11 cellular contexts compared by ENCODE assay signal in genomic region chr7:15684834-15685233, GRCh38. TPM values are rescaled to one million over a fixed set of nuclear protein-coding genes. Genes with fewer than 3 reads are reported as not detected.
DNase-seq lines count a peak whose midpoint lies in the region; ATAC-seq and TF ChIP-seq lines count a peak whose summit lies in the region.
"Had no signal": no experiment of that assay in that cellular context is flagged by ENCODE, and none has a peak within 500 bp of the region (broad histone marks: within the 10 kb centered on the region; RNA-seq: fewer than 3 reads in every experiment).

No MANE protein-coding gene starts in this region.

- no peak overlapping the region for H3K9ac ChIP-seq in fibroblast of lung (ENCODE audit: insufficient read depth, low read length)

- POLR2A ChIA-PET in MCF 10A (lab: Yijun Ruan, JAX), result no interaction called here

- H3K9me3 Mint-ChIP-seq in MCF 10A (ENCODE audit: unreplicated experiment) (no peaks in the 10 kb centered on the region), nephron progenitor cell (no peaks in the 10 kb centered on the region)

- H3K27ac Mint-ChIP-seq in MCF 10A (ENCODE audit: low read depth, unreplicated experiment) (no peak overlapping the region), nephron progenitor cell (no peak overlapping the region)

- CTCF ChIA-PET in MCF 10A (lab: Yijun Ruan, JAX), result no interaction called here

- TF ChIP-seq CTCF in breast epithelium (IDR thresholded peaks at IDR 0.05) (no peak), MCF 10A (IDR thresholded peaks at IDR 0.05; ENCODE audit: unreplicated experiment) (no peak), fibroblast of lung (conservative IDR thresholded peaks at IDR 0.05 in 1 of 2, IDR thresholded peaks at IDR 0.05 in 1 of 2; ENCODE audit: low read depth in 1 of 2, low read length in 2 of 2) (no peak), nephron progenitor cell (IDR thresholded peaks at IDR 0.05) (no peak), vagina (IDR thresholded peaks at IDR 0.05) (no peak)

- H3K9me3 ChIP-seq in breast epithelium, result no peaks in the 10 kb centered on the region
- H3K9me3 ChIP-seq in fibroblast of lung (ENCODE audit: control insufficient read depth, insufficient read depth, low read depth, low read length), result no peaks in the 10 kb centered on the region
- H3K9me3 ChIP-seq in vagina, result no peaks in the 10 kb centered on the region

- no peak overlapping the region for H3K4me3 Mint-ChIP-seq in MCF 10A (ENCODE audit: unreplicated experiment)
- H3K4me3 Mint-ChIP-seq in nephron progenitor cell, result peak overlapping the region; percentile 85

- H3K4me1 ChIP-seq in breast epithelium (peaks cover 0 to 3% of the 10 kb centered on the region in 2 donors), fibroblast of lung (ENCODE audit: control insufficient read depth, extremely low read depth, insufficient read depth, low read length) (peaks cover 3% of the 10 kb centered on the region), vagina (peaks cover 22% of the 10 kb centered on the region)

- no peaks in the 10 kb centered on the region for H3K79me2 ChIP-seq in fibroblast of lung (ENCODE audit: control insufficient read depth, insufficient read depth, low read length)

- no peak for ATAC-seq in GM18511 (IDR thresholded peaks at IDR 0.05; ENCODE audit: unreplicated experiment)

- no peaks in the 10 kb centered on the region for H3K36me3 Mint-ChIP-seq in MCF 10A (ENCODE audit: insufficient read depth, unreplicated experiment)
- H3K36me3 Mint-ChIP-seq in nephron progenitor cell (ENCODE audit: low read depth), result no peaks in the 10 kb centered on the region

- H3K27me3 Mint-ChIP-seq in MCF 10A (ENCODE audit: insufficient read depth, unreplicated experiment) (peaks cover 59% of the 10 kb centered on the region), nephron progenitor cell (ENCODE audit: low read depth, poor library complexity) (peaks cover 78% of the 10 kb centered on the region)

- peak overlapping the region; percentile 46 to 78 (median 60) for H3K4me3 ChIP-seq in breast epithelium
- peak overlapping the region; percentile 57 to 73 (median 64) for H3K4me3 ChIP-seq in fibroblast of lung (replicated peaks in 1 of 4; ENCODE audit: control extremely low read depth in 1 of 4, insufficient read depth in 1 of 4, low read depth in 3 of 4, low read length in 4 of 4)
- peak overlapping the region; percentile 51 to 52 for H3K4me3 ChIP-seq in vagina

- no peak for TF ChIP-seq POLR2A in breast epithelium (IDR thresholded peaks at IDR 0.05)
- no peak for TF ChIP-seq POLR2A in vagina (IDR thresholded peaks at IDR 0.05)

- BruUV-seq in MCF 10A (replicated peaks; lab: Mats Ljungman, UMichigan), result no TSS peak

- H3K27me3 ChIP-seq in breast epithelium (peaks cover 0 to 48% of the 10 kb centered on the region in 2 donors), fibroblast of lung (ENCODE audit: control insufficient read depth, insufficient read depth, low read length) (peaks cover 13% of the 10 kb centered on the region), vagina (peaks cover 5% of the 10 kb centered on the region)

- H3K27ac ChIP-seq in breast epithelium, result peak overlapping the region; percentile 41 to 68
- H3K27ac ChIP-seq in fibroblast of lung (ENCODE audit: insufficient read depth, low read length), result no peak overlapping the region
- H3K27ac ChIP-seq in vagina, result peak overlapping the region; percentile 85

- intact Hi-C loops in breast epithelium (cut with DNase I; ENCODE audit: low total_unique reads), result loop anchor here (10.0 kb wide), 1 partner anchor 380 kb away; no protein-coding TSS in a partner anchor
- intact Hi-C loops in MCF 10A (cut with micrococcal nuclease), result no loop called here
- intact Hi-C loops in vagina (cut with DNase I), result loop anchor here (5.0 kb wide), 2 partner anchors 82 to 382 kb away; no protein-coding TSS in a partner anchor

- no peaks in the 10 kb centered on the region for H4K20me1 ChIP-seq in fibroblast of lung (ENCODE audit: control insufficient read depth, extremely low read depth, insufficient read depth, low read length)

- DNase-seq in breast epithelium (ENCODE audit: low spot score in 2 of 2), result no peak
- no peak for DNase-seq in MCF 10A (ENCODE audit: unreplicated experiment)
- peak in 1 of 2 donors; percentile 84 for DNase-seq in fibroblast of lung (ENCODE audit: low read depth in 2 of 2)
- peak; percentile 11 for DNase-seq in nephron progenitor cell
- DNase-seq in vagina (ENCODE audit: extremely low spot score in 2 of 2), result no peak
- DNase-seq in putamen (ENCODE audit: low spot score), result no peak
- no peak for DNase-seq in SIG-M5 treated with dmso at 0.1 percent for 504 hours (lab: John Stamatoyannopoulos, UW; ENCODE audit: unreplicated experiment)
- DNase-seq: NCI-H1048, OCI-M1 had no signal

- H3K36me3 ChIP-seq in breast epithelium (no peaks in the 10 kb centered on the region), fibroblast of lung (ENCODE audit: control insufficient read depth, insufficient read depth, low read length) (no peaks in the 10 kb centered on the region), vagina (no peaks in the 10 kb centered on the region)

- H2AFZ ChIP-seq in fibroblast of lung (ENCODE audit: low read length), result no peak overlapping the region

- H3K4me1 Mint-ChIP-seq in MCF 10A (ENCODE audit: insufficient read depth, unreplicated experiment) (no peaks in the 10 kb centered on the region), nephron progenitor cell (peaks cover 47% of the 10 kb centered on the region)

- peak overlapping the region; percentile 96 for H3K4me2 ChIP-seq in fibroblast of lung (ENCODE audit: extremely low read depth, insufficient read depth, low read length)

RNA-seq across cellular contexts. Expression of gene MEOX2, which starts 1.6 kb away (rescaled TPM):
- total RNA-seq in breast epithelium (10 to 100 TPM in 2 of 3 donors, 1 to 10 TPM in 1; 6.4 to 19.7 (median 14.2) TPM), MCF 10A (2022) (not detected in 2 replicates), fibroblast of lung (0.50 and 1.5 TPM in 2 replicates), vagina (1.7 TPM)
- polyA plus RNA-seq in fibroblast of lung, result 0.28 and 3.3 TPM in 2 replicates
- polyA plus RNA-seq in fibroblast of lung (2012), result 0.38 and 2.5 TPM in 2 replicates
- 0.48 TPM in 1 of 2 replicates, not detected in the other for polyA minus RNA-seq in fibroblast of lung (ENCODE audit: low replicate concordance)
- total RNA-seq: mononuclear cell had no signal
